ENCODE assay signal across 1 cellular context in genomic region chr1:230251644-230252191, GRCh38.
TF ChIP-seq lines count a peak whose summit lies in the region.

No MANE protein-coding gene starts in this region.

TF ChIP-seq in GM12878, 131 proteins besides CTCF, POLR2A, EP300 and RAD21 (continued from another document):
- no peak for TF ChIP-seq ZBTB40 (IDR thresholded peaks at IDR 0.05; ENCODE audit: borderline replicate concordance)
- TF ChIP-seq YY1 (IDR thresholded peaks at IDR 0.05; ENCODE audit: low read depth, low read length), result peak; percentile 59
- no peak for TF ChIP-seq NFYA (IDR thresholded peaks at IDR 0.05; ENCODE audit: borderline replicate concordance, low read depth, low read length)
- TF ChIP-seq KLF5 (IDR thresholded peaks at IDR 0.05; ENCODE audit: partially characterized antibody), result no peak
- peak; percentile 88 for TF ChIP-seq RUNX3 (IDR thresholded peaks at IDR 0.05; ENCODE audit: low read length)
- no peak for TF ChIP-seq TCF12 (IDR thresholded peaks at IDR 0.05; ENCODE audit: low read depth, low read length)
- no peak for TF ChIP-seq MTA2 (IDR thresholded peaks at IDR 0.05; ENCODE audit: low read depth)
- TF ChIP-seq ETV6 (conservative IDR thresholded peaks at IDR 0.05 in 1 of 2, IDR thresholded peaks at IDR 0.05 in 1 of 2; ENCODE audit: borderline replicate concordance in 1 of 2, low read depth in 1 of 2), result no peak
- peak; percentile 43; the same call in 1 of the 2 replicates for TF ChIP-seq IRF4 (IDR thresholded peaks at IDR 0.05; ENCODE audit: low read depth, low read length)
- TF ChIP-seq ATF2 (IDR thresholded peaks at IDR 0.05; ENCODE audit: low read length), result peak; percentile 60; the same call in 1 of the 2 replicates
- no peak for TF ChIP-seq MEF2A (IDR thresholded peaks at IDR 0.05; ENCODE audit: insufficient read depth, low read depth, low read length)
- no peak for TF ChIP-seq YBX1 (IDR thresholded peaks at IDR 0.05)
- peak; percentile 62; the same call in 1 of the 2 replicates for TF ChIP-seq JUNB (IDR thresholded peaks at IDR 0.05)
- TF ChIP-seq ZBTB33 (IDR thresholded peaks at IDR 0.05), result no peak
- no peak for TF ChIP-seq WRNIP1 (IDR thresholded peaks at IDR 0.05; ENCODE audit: borderline replicate concordance, low read depth, low read length)
- TF ChIP-seq PAX5 (IDR thresholded peaks at IDR 0.05; ENCODE audit: borderline replicate concordance, low read depth, low read length), result peak; percentile 59; the same call in 1 of the 2 replicates
- TF ChIP-seq BCL11A (IDR thresholded peaks at IDR 0.05; ENCODE audit: low read depth, low read length), result 0 out of 2 replicates have a peak, but pooled peaks have one; percentile 9
- no peak for TF ChIP-seq KDM1A (IDR thresholded peaks at IDR 0.05; ENCODE audit: borderline replicate concordance)
- no peak for TF ChIP-seq SIX5 (IDR thresholded peaks at IDR 0.05; ENCODE audit: low read depth, low read length, severe bottlenecking)
